ENCODE assay signal across 22 cellular contexts in the genomic region with DNA sequence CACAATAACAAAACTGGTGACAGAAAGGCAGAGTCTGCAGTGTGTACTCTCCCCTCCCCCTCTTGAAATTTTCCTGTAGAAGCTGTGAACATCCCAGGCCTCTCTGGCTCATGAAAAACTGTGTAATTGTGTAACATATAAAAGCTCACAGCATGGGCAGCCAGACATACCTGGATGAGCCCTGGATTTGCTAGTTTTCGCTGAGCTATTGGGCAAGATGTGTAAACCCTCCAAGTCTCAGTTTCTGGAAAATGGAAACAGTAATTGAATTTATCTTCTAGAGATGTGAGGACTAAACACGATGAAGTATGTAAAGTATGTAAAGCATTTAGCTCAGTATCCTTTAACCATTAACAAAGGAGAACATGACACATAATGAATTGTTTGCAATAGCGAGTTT.
DNase-seq lines count a peak whose midpoint lies in the region; ATAC-seq, FAIRE-seq and TF ChIP-seq lines count a peak whose summit lies in the region.
"Had no signal": no experiment of that assay in that cellular context is flagged by ENCODE, and none has a peak within 500 bp of the region (broad histone marks: within the 10 kb centered on the region; RNA-seq: fewer than 3 reads in every experiment).

No MANE protein-coding gene starts in this region.

- peaks cover 3% of the 10 kb centered on the region for H3K9me3 ChIP-seq in mesodermal cell (ENCODE audit: control insufficient read depth, low read length)
- H3K9me3 ChIP-seq: gastroesophageal sphincter, transverse colon had no signal

- no peaks in the 10 kb centered on the region for H3K36me3 Mint-ChIP-seq in CD14-positive monocyte
- H3K36me3 Mint-ChIP-seq: CD8-positive, alpha-beta memory T cell had no signal

- H3K4me1 ChIP-seq in mesodermal cell (ENCODE audit: control insufficient read depth, insufficient read depth, low read length, poor library complexity, severe bottlenecking), result peaks cover 12% of the 10 kb centered on the region

- no peak overlapping the region for H3K27ac Mint-ChIP-seq in CD14-positive monocyte
- H3K27ac Mint-ChIP-seq: CD8-positive, alpha-beta memory T cell; T-helper 2 cell treated with Interferon-gamma antibody and Interleukin-4, amounts not matched to agents 5 μg/mL and 100 μg/mL, for 36 hours had no signal

- no peaks in the 10 kb centered on the region for H3K36me3 ChIP-seq in mesodermal cell (ENCODE audit: control insufficient read depth, insufficient read depth, low read length)
- H3K36me3 ChIP-seq: gastroesophageal sphincter, transverse colon had no signal

- intact Hi-C loops in CD14-positive monocyte (cut with micrococcal nuclease), result loop anchor here in 1 of 2 donors (5.0 to 10.0 kb wide), 2 partner anchors 328 to 660 kb away; no protein-coding TSS in a partner anchor

- TF ChIP-seq CTCF in CD14-positive monocyte (IDR thresholded peaks at IDR 0.05), result no peak

- peaks cover 4 to 11% (median 5%) of the 10 kb centered on the region in 3 donors for H3K27me3 Mint-ChIP-seq in CD14-positive monocyte (ENCODE audit: low read depth in 3 of 3)

- H3K4me1 Mint-ChIP-seq in CD14-positive monocyte, result no peaks in the 10 kb centered on the region
- H3K4me1 Mint-ChIP-seq: CD8-positive, alpha-beta memory T cell had no signal

- peaks cover 0 to 9% (median 3%) of the 10 kb centered on the region in 7 donors for H3K9me3 Mint-ChIP-seq in CD14-positive monocyte
- H3K9me3 Mint-ChIP-seq: CD8-positive, alpha-beta memory T cell; T-helper 2 cell treated with Interferon-gamma antibody and Interleukin-4, amounts not matched to agents 5 μg/mL and 100 μg/mL, for 36 hours had no signal

- DNase-seq in AG08395 (ENCODE audit: low spot score) (peak; percentile 32), RCC 7860 (ENCODE audit: low spot score) (peak; percentile 43), fibroblast of gingiva (ENCODE audit: low read depth) (peak; percentile 10), CD14-positive monocyte (ENCODE audit: low spot score) (no peak), NCI-H2107 (lab: John Stamatoyannopoulos, UW) (no peak)
- DNase-seq: amniotic stem cell; CD8-positive, alpha-beta memory T cell; mesendoderm; MV-4-11; NCI-H1930; NCI-H524; SIG-M5; stimulated activated naive CD4-positive, alpha-beta T cell treated with Interleukin-2 at 50 U/mL for 16 hours; transverse colon had no signal

- WGBS in mesodermal cell (ENCODE audit: insufficient coverage in 2 of 2), 2 experiments, result 88 to 91% methylated on average over 1 of the region's 3 CpGs

- no peak for ATAC-seq in GM19351 (IDR thresholded peaks at IDR 0.05; ENCODE audit: unreplicated experiment)
- no peak for ATAC-seq in HG02970 (IDR thresholded peaks at IDR 0.05; ENCODE audit: low FRiP score, unreplicated experiment)
- ATAC-seq: activated CD4-positive, CD25-positive, alpha-beta regulatory T cell treated with anti-CD3 and anti-CD28 coated beads, Interleukin-2, amount 50 U/mL, for 24 hours; gastroesophageal sphincter had no signal

- H3K4me3 ChIP-seq in mesodermal cell (ENCODE audit: extremely low read depth, insufficient read depth, low read length, poor library complexity, severe bottlenecking), result no peak overlapping the region
- H3K4me3 ChIP-seq: gastroesophageal sphincter, transverse colon had no signal

- peak overlapping the region; percentile 68 for H3K27ac ChIP-seq in mesodermal cell (ENCODE audit: low read depth, low read length, severe bottlenecking)
- H3K27ac ChIP-seq: gastroesophageal sphincter, transverse colon had no signal

- no peak overlapping the region for H3K4me3 Mint-ChIP-seq in CD14-positive monocyte
- H3K4me3 Mint-ChIP-seq: CD8-positive, alpha-beta memory T cell; neural crest cell; T-helper 2 cell treated with Interferon-gamma antibody and Interleukin-4, amounts not matched to agents 5 μg/mL and 100 μg/mL, for 36 hours had no signal

- peak; percentile 49 for FAIRE-seq in RCC 7860 (lab: Jason Lieb, UNC)
- FAIRE-seq: GM12891 had no signal

Comparison
In these comparisons a context has a peak if more than half of its experiments do, and no peak if none do; other contexts are left out.
1. DNase-seq: peak in AG08395 (single experiment), RCC 7860 (single experiment) and fibroblast of gingiva (single experiment); none in CD14-positive monocyte (single experiment) and NCI-H2107 (single experiment).